Comparison of ENCODE assay signal across 13 cellular contexts in genomic region chr6:105981888-105982358, GRCh38.
DNase-seq lines count a peak whose midpoint lies in the region; ATAC-seq and TF ChIP-seq lines count a peak whose summit lies in the region.
"Had no signal": no experiment of that assay in that cellular context is flagged by ENCODE, and none has a peak within 500 bp of the region (broad histone marks: within the 10 kb centered on the region; RNA-seq: fewer than 3 reads in every experiment).

No MANE protein-coding gene starts in this region.

- H3K18ac ChIP-seq in H9 (ENCODE audit: insufficient read length, low read depth, low read length) = no peak overlapping the region

- no peaks in the 10 kb centered on the region for H4K20me1 ChIP-seq in H9 (ENCODE audit: control insufficient read depth, insufficient read depth, insufficient read length)
- H4K20me1 ChIP-seq: BLaER1 had no signal

- H2BK120ac ChIP-seq in H9 (ENCODE audit: low read depth, low read length, poor library complexity, severe bottlenecking) = no peak overlapping the region

- no peak overlapping the region for H2BK12ac ChIP-seq in H9 (ENCODE audit: insufficient read length, low read depth, low read length)

- peak overlapping the region; percentile 46 for H3K4me2 ChIP-seq in H9 (ENCODE audit: insufficient read depth, insufficient read length, low read length)
- H3K4me2 ChIP-seq: BLaER1 had no signal

- H3K79me1 ChIP-seq in H9 (ENCODE audit: insufficient read depth, low read depth, low read length, poor library complexity, severe bottlenecking) = no peaks in the 10 kb centered on the region

- no peak overlapping the region for H3K56ac ChIP-seq in H9 (ENCODE audit: insufficient read length, low read depth, low read length)

- H3K36me3 ChIP-seq in ACC112 (ENCODE audit: insufficient read depth, low read length) = no peaks in the 10 kb centered on the region
- H3K36me3 ChIP-seq: BLaER1, gastroesophageal sphincter, uterus had no signal

- H4K5ac ChIP-seq in H9 (ENCODE audit: insufficient read length, low read depth, low read length) = no peak overlapping the region

- H3K9me3 Mint-ChIP-seq in H9 = peaks cover 0 to 6% of the 10 kb centered on the region in 2 experiments; a peak in 4 of 5 replicates
- peaks cover 0 to 3% (median 0%) of the 10 kb centered on the region in 7 donors for H3K9me3 Mint-ChIP-seq in naive B cell

- H3K4me1 Mint-ChIP-seq in H9 (peaks cover 16 to 25% of the 10 kb centered on the region in 2 experiments), naive B cell (peaks cover 10 to 25% (median 22%) of the 10 kb centered on the region in 3 donors)

- H3K9me3 ChIP-seq in H9 (ENCODE audit: control insufficient read depth, low read depth, low read length) = no peaks in the 10 kb centered on the region
- H3K9me3 ChIP-seq: gastroesophageal sphincter, uterus had no signal

- no peak overlapping the region for H3K9ac ChIP-seq in H9 (ENCODE audit: extremely low read depth, insufficient read length, low read length)
- H3K9ac ChIP-seq: BLaER1 had no signal

- H2BK15ac ChIP-seq in H9 (ENCODE audit: low read depth, low read length) = no peak overlapping the region

- no peak overlapping the region for H2AFZ ChIP-seq in ACC112 (ENCODE audit: low read length, unreplicated experiment)
- no peak overlapping the region for H2AFZ ChIP-seq in H9 (ENCODE audit: low read length)

- no peak overlapping the region; the same call in 1 of the 2 replicates for H3K14ac ChIP-seq in H9 (ENCODE audit: insufficient read depth, low read length)

- H2BK20ac ChIP-seq in H9 (ENCODE audit: low read depth, low read length, poor library complexity, severe bottlenecking) = no peak overlapping the region

- peak overlapping the region; percentile 67 to 74 for H3K4me3 Mint-ChIP-seq in H9
- H3K4me3 Mint-ChIP-seq in naive B cell = peak overlapping the region in 7 of 8 donors; percentile 40 to 94 (median 75)

- H3K23ac ChIP-seq in H9 (ENCODE audit: insufficient read length, low read depth, low read length) = no peak overlapping the region

- no peak overlapping the region for H3T11ph ChIP-seq in H9 (ENCODE audit: low read length)

- H3K23me2 ChIP-seq in H9 (ENCODE audit: insufficient read length, low read depth, low read length, poor library complexity, severe bottlenecking) = peaks cover 18% of the 10 kb centered on the region

- peaks cover 11% of the 10 kb centered on the region for H3K27me3 ChIP-seq in ACC112 (ENCODE audit: insufficient read depth, low read length)
- peaks cover 52% of the 10 kb centered on the region for H3K27me3 ChIP-seq in H9 (ENCODE audit: insufficient read depth, low read length)
- H3K27me3 ChIP-seq: uterus had no signal

- no peak overlapping the region for H2AK5ac ChIP-seq in H9 (ENCODE audit: insufficient read length, low read length)

- H2BK5ac ChIP-seq in H9 (ENCODE audit: insufficient read length, low read length) = no peak overlapping the region

- in situ Hi-C loops in astrocyte of the spinal cord (cut with HindIII; ENCODE audit: low sequenced_read_pairs) = no loop called here

- H3K36me3 Mint-ChIP-seq in H9 (ENCODE audit: insufficient read depth in 1 of 3, low read depth in 3 of 3) = peaks cover 0 to 4% (median 0%) of the 10 kb centered on the region in 3 experiments; a peak in 3 of 7 replicates
- H3K36me3 Mint-ChIP-seq in naive B cell = peaks cover 4 to 16% of the 10 kb centered on the region in 2 donors

- TF ChIP-seq CTCF in H9 (conservative IDR thresholded peaks at IDR 0.05) (no peak), astrocyte of the spinal cord (IDR thresholded peaks at IDR 0.05; ENCODE audit: low read depth, low read length) (no peak)

- H4K8ac ChIP-seq in H9 (replicated peaks; ENCODE audit: insufficient read length, low read depth, low read length) = no peak overlapping the region

- H4K91ac ChIP-seq in H9 (ENCODE audit: insufficient read length, low read depth, low read length) = no peak overlapping the region

- H3K27me3 Mint-ChIP-seq in H9 (ENCODE audit: low read depth) (peaks cover 90% of the 10 kb centered on the region), naive B cell (peaks cover 52 to 78% (median 64%) of the 10 kb centered on the region in 3 donors)

- H3K79me2 ChIP-seq in ACC112 (ENCODE audit: control insufficient read depth, insufficient read depth, low read length, unreplicated experiment) = no peaks in the 10 kb centered on the region
- H3K79me2 ChIP-seq in H9 (ENCODE audit: insufficient read depth, low read length) = no peaks in the 10 kb centered on the region

- no CpG with 5 or more reads among the region's 15 CpGs for WGBS in H9 (ENCODE audit: extremely low coverage, insufficient read length, low lambda C conversion rate)

- H3K4ac ChIP-seq in H9 (ENCODE audit: low read depth, low read length) = no peak overlapping the region

- DNase-seq in H9 = no peak
- no peak for DNase-seq in astrocyte of the spinal cord (ENCODE audit: low read depth, low spot score)
- DNase-seq in naive B cell = no peak
- DNase-seq in SW480 (ENCODE audit: low spot score) = no peak
- no peak for DNase-seq in NCI-H1092 treated with DMSO at 0.1 percent for 48 hours (lab: John Stamatoyannopoulos, UW)
- DNase-seq: Karpas-422, PC-3, uterus had no signal

- H3K4me1 ChIP-seq in ACC112 (ENCODE audit: control insufficient read depth, insufficient read depth, low read length, unreplicated experiment) (peaks cover 6% of the 10 kb centered on the region), H9 (ENCODE audit: insufficient read depth, low read length) (peaks cover 5% of the 10 kb centered on the region; the same call in 1 of the 2 replicates)
- H3K4me1 ChIP-seq: BLaER1, uterus had no signal

- H3K27ac Mint-ChIP-seq in H9 (no peak overlapping the region), naive B cell (peak overlapping the region in 1 of 6 donors; percentile 43)

- H3K27ac ChIP-seq in ACC112 (ENCODE audit: low read depth, low read length) (no peak overlapping the region), H9 (ENCODE audit: insufficient read length, low read depth, low read length) (no peak overlapping the region)
- H3K27ac ChIP-seq: BLaER1, gastroesophageal sphincter, uterus had no signal

- H3K4me3 ChIP-seq in ACC112 (ENCODE audit: low read depth, low read length) (peak overlapping the region; percentile 80), astrocyte of the spinal cord (ENCODE audit: low read depth, low read length) (peak overlapping the region; percentile 33)
- H3K4me3 ChIP-seq: BLaER1 had no signal

- no peak for ATAC-seq in naive B cell (ENCODE audit: low read depth in 2 of 2)
- no peak for ATAC-seq in HG02759 (IDR thresholded peaks at IDR 0.05; ENCODE audit: unreplicated experiment)
- ATAC-seq in HG02623 (IDR thresholded peaks at IDR 0.05; ENCODE audit: unreplicated experiment) = no peak
- ATAC-seq: gastroesophageal sphincter, PC-3 had no signal
